9 cellular contexts compared by ENCODE assay signal in the genomic region with DNA sequence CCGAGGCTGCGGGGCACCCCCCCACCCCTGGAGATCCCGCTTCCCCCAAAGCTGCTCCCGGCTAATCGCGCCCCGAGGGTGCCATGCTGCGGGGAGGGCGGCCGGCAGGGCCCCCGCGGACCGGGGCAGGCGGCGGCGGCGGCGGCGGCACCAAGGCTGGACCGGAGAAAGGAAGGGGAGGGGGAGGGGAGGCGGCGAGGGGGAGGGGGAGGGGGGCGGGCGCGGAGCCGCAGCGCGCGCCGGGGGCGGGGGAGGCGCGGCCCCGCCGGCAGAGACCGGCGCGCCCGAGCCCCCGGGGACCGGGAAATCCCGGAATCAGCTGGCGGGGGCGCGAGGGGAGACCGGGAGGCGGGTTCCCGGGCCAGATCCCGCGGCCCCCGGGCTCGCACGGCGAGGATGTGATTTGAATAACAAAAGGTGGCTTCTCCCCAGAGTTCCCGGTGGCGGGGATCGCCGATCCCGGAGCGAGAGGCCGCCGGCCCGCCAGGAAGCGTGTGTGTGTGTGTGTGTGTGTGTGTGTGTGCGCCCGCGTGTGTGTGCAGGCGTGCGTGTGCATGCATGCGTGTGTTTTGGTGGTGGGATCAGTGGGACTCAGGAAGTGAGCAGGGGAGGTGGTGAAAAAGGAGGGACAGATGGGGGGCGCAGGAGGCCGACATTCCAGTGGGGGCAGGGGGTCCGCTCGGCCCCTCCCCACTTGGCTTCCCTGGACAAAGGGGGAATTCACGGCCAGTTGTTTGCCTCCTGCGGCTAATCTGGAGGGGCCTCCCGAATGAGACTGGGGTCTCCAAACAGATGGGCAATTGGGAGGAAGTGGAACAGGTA.
A peak's percentile ranks its signal among the peaks of the same experiment; 100 is the strongest.
DNase-seq lines count a peak whose midpoint lies in the region; ATAC-seq and TF ChIP-seq lines count a peak whose summit lies in the region.
"Had no signal": no experiment of that assay in that cellular context is flagged by ENCODE, and none has a peak within 500 bp of the region (broad histone marks: within the 10 kb centered on the region; RNA-seq: fewer than 3 reads in every experiment).

No MANE protein-coding gene starts in this region.

- no peak for ATAC-seq in GM18861 (IDR thresholded peaks at IDR 0.05; ENCODE audit: unreplicated experiment)
- ATAC-seq in GM19351 (IDR thresholded peaks at IDR 0.05; ENCODE audit: unreplicated experiment) = no peak

- CTCF ChIA-PET in GM10248 (lab: Yijun Ruan, JAX) = no interaction called here

- DNase-seq in GM10248 (ENCODE audit: extremely low spot score) = peak; percentile 68
- peak; percentile 60 for DNase-seq in NCI-H146 (lab: John Stamatoyannopoulos, UW)
- DNase-seq in activated CD8-positive, alpha-beta memory T cell treated with anti-CD3 and anti-CD28 coated beads, Interleukin-2, amount 50 U/mL, for 48 hours = peak; percentile 77
- no peak for DNase-seq in epithelial cell of proximal tubule (ENCODE audit: low read depth)
- DNase-seq in mucosa of gallbladder (ENCODE audit: low spot score) = peak; percentile 42

- TF ChIP-seq CTCF in GM10248 (IDR thresholded peaks at IDR 0.05; ENCODE audit: control extremely low read depth, extremely low read depth, low read depth, missing control alignments) = no peak
- no peak for TF ChIP-seq CTCF in epithelial cell of proximal tubule (conservative IDR thresholded peaks at IDR 0.05; ENCODE audit: low read depth, low read length)

- H3K27ac ChIP-seq in temporal lobe (ENCODE audit: low read depth, low read length) = peak overlapping the region; percentile 94
- H3K27ac ChIP-seq: epithelial cell of prostate had no signal

- H3K4me3 ChIP-seq in epithelial cell of proximal tubule (ENCODE audit: low read depth, low read length) = peak overlapping the region; percentile 65

- POLR2A ChIA-PET in GM10248 (lab: Yijun Ruan, JAX) = no interaction called here
